12 cellular contexts compared by ENCODE assay signal in the genomic region with DNA sequence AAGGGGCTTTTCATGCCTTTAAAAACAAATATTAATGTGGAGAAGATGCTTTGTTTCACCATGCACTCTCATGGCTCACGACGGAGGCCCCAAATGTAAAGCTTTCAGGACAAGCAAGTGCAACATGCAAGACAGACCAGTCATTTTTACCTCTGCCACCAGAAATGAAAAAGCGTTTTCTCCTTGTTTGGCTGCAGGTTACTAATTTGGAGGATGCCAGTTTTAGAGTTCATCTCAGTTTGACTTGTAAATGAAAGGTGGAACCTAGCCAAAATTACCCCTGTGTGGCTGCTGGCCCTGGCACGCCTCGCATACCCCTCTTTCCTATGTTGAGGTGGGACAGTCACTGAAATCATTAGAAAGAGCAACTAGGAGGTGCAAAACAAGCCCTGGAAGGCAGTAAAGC.
DNase-seq lines count a peak whose midpoint lies in the region; ATAC-seq lines count a peak whose summit lies in the region.
"Had no signal": no experiment of that assay in that cellular context is flagged by ENCODE, and none has a peak within 500 bp of the region (broad histone marks: within the 10 kb centered on the region; RNA-seq: fewer than 3 reads in every experiment).

No MANE protein-coding gene starts in this region.

- no peaks in the 10 kb centered on the region for H3K9me3 Mint-ChIP-seq in activated naive CD4-positive, alpha-beta T cell treated with anti-CD3 and anti-CD28 coated beads, Interleukin-2, amount 50 U/mL, for 72 hours
- H3K9me3 Mint-ChIP-seq in activated naive CD4-positive, alpha-beta T cell treated with anti-CD3 and anti-CD28 coated beads, Interleukin-2, amount 10 ng/mL, durations not matched to agents 7 days and 5 days, result no peaks in the 10 kb centered on the region
- H3K9me3 Mint-ChIP-seq in stimulated activated naive CD8-positive, alpha-beta T cell treated with anti-CD3 and anti-CD28 coated beads, Interleukin-15, amount 100 ng/mL, for 72 hours, result no peaks in the 10 kb centered on the region

- CTCF ChIA-PET in activated naive CD4-positive, alpha-beta T cell treated with anti-CD3 and anti-CD28 coated beads, Interleukin-2, amount 10 ng/mL, durations not matched to agents 7 days and 5 days (lab: Charles Lee), result interaction anchor here (0.8 kb wide), 2 partner anchors 23 to 137 kb away, joined by 3 to 5 read pairs; no protein-coding TSS in a partner anchor

- peaks cover 0 to 25% of the 10 kb centered on the region in 2 donors for H3K36me3 Mint-ChIP-seq in activated naive CD4-positive, alpha-beta T cell treated with anti-CD3 and anti-CD28 coated beads, Interleukin-2, amount 50 U/mL, for 72 hours
- peaks cover 62% of the 10 kb centered on the region for H3K36me3 Mint-ChIP-seq in activated naive CD4-positive, alpha-beta T cell treated with anti-CD3 and anti-CD28 coated beads, Interleukin-2, amount 10 ng/mL, durations not matched to agents 7 days and 5 days

- H3K4me3 Mint-ChIP-seq in activated naive CD4-positive, alpha-beta T cell treated with anti-CD3 and anti-CD28 coated beads, Interleukin-2, amount 10 ng/mL, durations not matched to agents 7 days and 5 days, result no peak overlapping the region
- no peak overlapping the region for H3K4me3 Mint-ChIP-seq in stimulated activated naive CD8-positive, alpha-beta T cell treated with anti-CD3 and anti-CD28 coated beads, Interleukin-15, amount 100 ng/mL, for 72 hours

- peak; percentile 59 to 83 for ATAC-seq in activated naive CD4-positive, alpha-beta T cell treated with anti-CD3 and anti-CD28 coated beads, Interleukin-2, amount 50 U/mL, for 72 hours
- peak; percentile 48 for ATAC-seq in GM21576 (IDR thresholded peaks at IDR 0.05; ENCODE audit: unreplicated experiment)
- ATAC-seq in HG03439 (IDR thresholded peaks at IDR 0.05; ENCODE audit: unreplicated experiment), result peak; percentile 70
- ATAC-seq in stimulated activated naive CD8-positive, alpha-beta T cell treated with anti-CD3 and anti-CD28 coated beads, Interleukin-15, amount 100 ng/mL, for 72 hours, result peak; percentile 83
- ATAC-seq: body of pancreas had no signal

- peaks cover 39% of the 10 kb centered on the region for H3K4me1 Mint-ChIP-seq in activated naive CD4-positive, alpha-beta T cell treated with anti-CD3 and anti-CD28 coated beads, Interleukin-2, amount 10 ng/mL, durations not matched to agents 7 days and 5 days
- H3K4me1 Mint-ChIP-seq in stimulated activated naive CD8-positive, alpha-beta T cell treated with anti-CD3 and anti-CD28 coated beads, Interleukin-15, amount 100 ng/mL, for 72 hours, result peaks cover 97% of the 10 kb centered on the region

- no peaks in the 10 kb centered on the region for H3K27me3 Mint-ChIP-seq in activated naive CD4-positive, alpha-beta T cell treated with anti-CD3 and anti-CD28 coated beads, Interleukin-2, amount 10 ng/mL, durations not matched to agents 7 days and 5 days
- H3K27me3 Mint-ChIP-seq in stimulated activated naive CD8-positive, alpha-beta T cell treated with anti-CD3 and anti-CD28 coated beads, Interleukin-15, amount 100 ng/mL, for 72 hours, result no peaks in the 10 kb centered on the region

- no peak for DNase-seq in activated naive CD4-positive, alpha-beta T cell treated with anti-CD3 and anti-CD28 coated beads, Interleukin-2, amount 50 U/mL, for 72 hours (ENCODE audit: low spot score in 2 of 2)
- DNase-seq in activated naive CD4-positive, alpha-beta T cell treated with anti-CD3 and anti-CD28 coated beads, Interleukin-2, amount 10 ng/mL, durations not matched to agents 7 days and 5 days, result no peak
- DNase-seq in stimulated activated naive CD8-positive, alpha-beta T cell treated with anti-CD3 and anti-CD28 coated beads, Interleukin-15, amount 100 ng/mL, for 72 hours, result peak in 1 of 2 donors; percentile 49
- no peak for DNase-seq in SHP77 (lab: John Stamatoyannopoulos, UW)
- DNase-seq in activated CD4-positive, alpha-beta T cell treated with anti-CD3 and anti-CD28 coated beads, Interleukin-2, amount 50 U/mL, for 1 hour, result no peak
- no peak for DNase-seq in HCEC 1CT
- DNase-seq: body of pancreas; NCI-H82; stimulated activated naive CD4-positive, alpha-beta T cell treated with Interleukin-2 at 50 U/mL for 16 hours; WERI-Rb-1 had no signal

- H3K27ac Mint-ChIP-seq in activated naive CD4-positive, alpha-beta T cell treated with anti-CD3 and anti-CD28 coated beads, Interleukin-2, amount 50 U/mL, for 72 hours, result peak overlapping the region in 1 of 2 donors; percentile 37
- no peak overlapping the region for H3K27ac Mint-ChIP-seq in activated naive CD4-positive, alpha-beta T cell treated with anti-CD3 and anti-CD28 coated beads, Interleukin-2, amount 10 ng/mL, durations not matched to agents 7 days and 5 days
- peak overlapping the region in 1 of 2 donors; percentile 85 for H3K27ac Mint-ChIP-seq in stimulated activated naive CD8-positive, alpha-beta T cell treated with anti-CD3 and anti-CD28 coated beads, Interleukin-15, amount 100 ng/mL, for 72 hours
